Comparison of ENCODE assay signal across 11 cellular contexts in genomic region chr16:57503366-57503765, GRCh38. TPM values are rescaled to one million over a fixed set of nuclear protein-coding genes. Genes with fewer than 3 reads are reported as not detected.
DNase-seq lines count a peak whose midpoint lies in the region; TF ChIP-seq lines count a peak whose summit lies in the region.
"Had no signal": no experiment of that assay in that cellular context is flagged by ENCODE, and none has a peak within 500 bp of the region (broad histone marks: within the 10 kb centered on the region; RNA-seq: fewer than 3 reads in every experiment).

No MANE protein-coding gene starts in this region.

- CTCF ChIA-PET in HEK293 (lab: Yijun Ruan, JAX): no interaction called here

- H4K20me1 ChIP-seq in GM23248 (ENCODE audit: insufficient read depth): no peaks in the 10 kb centered on the region

- H2AFZ ChIP-seq in GM23248: no peak overlapping the region

- H3K27me3 ChIP-seq in BE2C: no peaks in the 10 kb centered on the region
- H3K27me3 ChIP-seq in GM23248 (replicated peaks; ENCODE audit: insufficient read depth): peaks cover 7% of the 10 kb centered on the region; the same call in 1 of the 2 replicates
- peaks cover 0 to 5% (median 0%) of the 10 kb centered on the region in 4 donors for H3K27me3 ChIP-seq in esophagus squamous epithelium
- H3K27me3 ChIP-seq in stomach: peaks cover 0 to 10% (median 0%) of the 10 kb centered on the region in 3 donors

- H3K4me1 ChIP-seq in BE2C: peaks cover 71% of the 10 kb centered on the region
- H3K4me1 ChIP-seq in HEK293 (ENCODE audit: control insufficient read depth, insufficient read depth, low read length): no peaks in the 10 kb centered on the region
- no peaks in the 10 kb centered on the region for H3K4me1 ChIP-seq in GM23248 (ENCODE audit: insufficient read depth)
- H3K4me1 ChIP-seq in esophagus squamous epithelium: no peaks in the 10 kb centered on the region
- no peaks in the 10 kb centered on the region for H3K4me1 ChIP-seq in stomach

- peak; percentile 50 for DNase-seq in BE2C
- DNase-seq in NCI-H2171 treated with DMSO at 0.1 percent for 48 hours (lab: John Stamatoyannopoulos, UW): peak; percentile 91
- peak; percentile 64 for DNase-seq in iPS-NIHi11 (ENCODE audit: low spot score)
- no peak for DNase-seq in GM23248
- no peak for DNase-seq in esophagus squamous epithelium (lab: John Stamatoyannopoulos, UW)
- no peak for DNase-seq in stomach
- DNase-seq in ecto neural progenitor cell (ENCODE audit: low spot score): no peak
- DNase-seq: DND-41; stimulated activated CD8-positive, alpha-beta memory T cell treated with anti-CD3 and anti-CD28 coated beads, Interleukin-4, amount 100 ng/mL, for 48 hours had no signal

- WGBS in GM23248 (ENCODE audit: low coverage in 1 of 2, low lambda C conversion rate in 2 of 2, missing lambda C conversion rate in 2 of 2), 2 experiments: 59 to 69% methylated on average over 15 of the region's 15 CpGs
- 55% methylated on average over 10 of the region's 15 CpGs; no CpG with 5 or more reads in 1 of the 2 donors for WGBS in esophagus squamous epithelium, 2 donors
- 55 to 77% (median 73%) methylated on average over 12 to 15 of the region's 15 CpGs for WGBS in stomach, 5 donors

- H3K9ac ChIP-seq in GM23248: no peak overlapping the region

- no peaks in the 10 kb centered on the region for H3K36me3 ChIP-seq in BE2C
- H3K36me3 ChIP-seq in HEK293 (ENCODE audit: control insufficient read depth in 2 of 2, insufficient read depth in 1 of 2, low read length in 2 of 2): no peaks in the 10 kb centered on the region
- no peaks in the 10 kb centered on the region for H3K36me3 ChIP-seq in GM23248 (ENCODE audit: low read depth)
- no peaks in the 10 kb centered on the region for H3K36me3 ChIP-seq in esophagus squamous epithelium
- H3K36me3 ChIP-seq in stomach: no peaks in the 10 kb centered on the region

- H3K9me3 ChIP-seq in BE2C: no peaks in the 10 kb centered on the region
- H3K9me3 ChIP-seq in HEK293 (ENCODE audit: control insufficient read depth, insufficient read depth, low read depth, low read length): no peaks in the 10 kb centered on the region
- H3K9me3 ChIP-seq in GM23248 (ENCODE audit: low read depth): no peaks in the 10 kb centered on the region
- no peaks in the 10 kb centered on the region for H3K9me3 ChIP-seq in esophagus squamous epithelium
- no peaks in the 10 kb centered on the region for H3K9me3 ChIP-seq in stomach

- TF ChIP-seq POLR2A in esophagus squamous epithelium (IDR thresholded peaks at IDR 0.05) (no peak), stomach (IDR thresholded peaks at IDR 0.05) (no peak)

- TF ChIP-seq EP300 in stomach (IDR thresholded peaks at IDR 0.05): no peak

- intact Hi-C loops in esophagus squamous epithelium (cut with DNase I): no loop called here
- intact Hi-C loops in stomach (cut with DNase I; ENCODE audit: low total_unique reads): no loop called here

- no peaks in the 10 kb centered on the region for H3F3A ChIP-seq in GM23248 (ENCODE audit: insufficient read depth)

- no peaks in the 10 kb centered on the region for H3K9me2 ChIP-seq in GM23248 (ENCODE audit: insufficient read depth)

- in situ Hi-C loops in GM23248 (cut with MboI): no loop called here

- no peak overlapping the region for H3K4me2 ChIP-seq in GM23248 (ENCODE audit: unreplicated experiment)

- no peak overlapping the region for H3K4me3 ChIP-seq in BE2C (ENCODE audit: low read depth, low read length)
- H3K4me3 ChIP-seq in HEK293 (ENCODE audit: low read depth, low read length): no peak overlapping the region
- no peak overlapping the region for H3K4me3 ChIP-seq in GM23248
- H3K4me3 ChIP-seq in esophagus squamous epithelium: no peak overlapping the region
- no peak overlapping the region for H3K4me3 ChIP-seq in stomach

- TF ChIP-seq CTCF in BE2C (IDR thresholded peaks at IDR 0.05; ENCODE audit: low read depth, low read length) (no peak), HEK293 (tag by site-specific recombination; IDR thresholded peaks at IDR 0.05) (no peak), esophagus squamous epithelium (IDR thresholded peaks at IDR 0.05) (no peak), stomach (IDR thresholded peaks at IDR 0.05) (no peak)

- H3K79me2 ChIP-seq in GM23248 (ENCODE audit: insufficient read depth): no peaks in the 10 kb centered on the region

- H3K27ac ChIP-seq in HEK293 (ENCODE audit: extremely low read depth, low read depth, low read length) (no peak overlapping the region), GM23248 (no peak overlapping the region), esophagus squamous epithelium (no peak overlapping the region), stomach (no peak overlapping the region)

- POLR2A ChIA-PET in HEK293 (lab: Yijun Ruan, JAX): no interaction called here

TF ChIP-seq in HEK293, 187 proteins besides CTCF, POLR2A, EP300 and RAD21:
- TF ChIP-seq ZIC2 (tag by site-specific recombination; IDR thresholded peaks at IDR 0.05): 0 out of 2 replicates have a peak, but pooled peaks have one; percentile 25
- no peak for TF ChIP-seq ZNF843 (tag by site-specific recombination; IDR thresholded peaks at IDR 0.05)

RNA-seq across cellular contexts. Expression of gene DOK4, which starts 17.1 kb away (rescaled TPM):
- polyA plus RNA-seq in BE2C (2012; ENCODE audit: insufficient read depth, insufficient read length, low read depth): 342 TPM
- 51.6 and 60.5 TPM in 2 replicates for total RNA-seq in GM23248 (2014; rRNA removed; shearing (Covaris generic))
- polyA plus RNA-seq in GM23248 (2016; fragmentation: Nextera tagmentation; extraction: Ambion mirVana) (44.6 and 47.1 TPM in 2 replicates), stomach (10 to 100 TPM; 21.5 to 55.9 (median 44.6) TPM)
- total RNA-seq in esophagus squamous epithelium (10 to 100 TPM; 20.7 to 42.7 (median 28.8) TPM), stomach (10 to 100 TPM; 11.2 to 51.0 (median 23.9) TPM)

RNA-seq across cellular contexts. Expression of gene CCDC102A, which starts 33.0 kb away (rescaled TPM):
- 12.8 TPM for polyA plus RNA-seq in BE2C (2012; ENCODE audit: insufficient read depth, insufficient read length, low read depth)
- total RNA-seq in GM23248 (2014; rRNA removed; shearing (Covaris generic)): 17.7 and 20.6 TPM in 2 replicates
- 3.9 and 4.6 TPM in 2 replicates for polyA plus RNA-seq in GM23248 (2016; fragmentation: Nextera tagmentation; extraction: Ambion mirVana)
- total RNA-seq in esophagus squamous epithelium: 10 to 100 TPM in 1 of 4 donors, 1 to 10 TPM in 3; 3.5 to 10.9 (median 6.9) TPM
- total RNA-seq in stomach: 10 to 100 TPM in 2 of 5 donors, 1 to 10 TPM in 2, not detected in 1; 1.7 to 14.5 (median 6.9) TPM
- polyA plus RNA-seq in stomach: 1 to 10 TPM; 2.3 to 6.5 (median 4.1) TPM

RNA-seq across cellular contexts. Expression of gene ADGRG5, which starts 39.1 kb away (rescaled TPM):
- polyA plus RNA-seq in BE2C (2012; ENCODE audit: insufficient read depth, insufficient read length, low read depth): 0.09 TPM
- not detected in 2 replicates for total RNA-seq in GM23248 (2014; rRNA removed; shearing (Covaris generic))
- polyA plus RNA-seq in GM23248 (2016; fragmentation: Nextera tagmentation; extraction: Ambion mirVana) (0.05 and 0.18 TPM in 2 replicates), stomach (under 1 TPM; 0.19 to 0.80 (median 0.76) TPM)
- total RNA-seq in esophagus squamous epithelium (1 to 10 TPM in 2 of 4 donors, under 1 TPM in 2; 0.34 to 1.3 (median 0.91) TPM), stomach (1 to 10 TPM in 1 of 5 donors, under 1 TPM in 2, not detected in 2; under 0.01 to 1.4 (median 0.18) TPM)
- total RNA-seq: SK-MEL-5 had no signal

RNA-seq across cellular contexts. Expression of gene POLR2C, which starts 40.9 kb away (rescaled TPM):
- polyA plus RNA-seq in BE2C (2012; ENCODE audit: insufficient read depth, insufficient read length, low read depth): 481 TPM
- 152 and 163 TPM in 2 replicates for total RNA-seq in GM23248 (2014; rRNA removed; shearing (Covaris generic))
- 39.6 and 40.0 TPM in 2 replicates for polyA plus RNA-seq in GM23248 (2016; fragmentation: Nextera tagmentation; extraction: Ambion mirVana)
- total RNA-seq in esophagus squamous epithelium: 10 to 100 TPM; 58.8 to 86.8 (median 71.1) TPM
- 100 to 1,000 TPM in 2 of 5 donors, 10 to 100 TPM in 3; 60.0 to 162 (median 84.4) TPM for total RNA-seq in stomach
- polyA plus RNA-seq in stomach: 10 to 100 TPM; 31.8 to 56.1 (median 48.9) TPM

RNA-seq across cellular contexts. Expression of gene COQ9, which starts 56.1 kb away (rescaled TPM):
- 183 TPM for polyA plus RNA-seq in BE2C (2012; ENCODE audit: insufficient read depth, insufficient read length, low read depth)
- total RNA-seq in GM23248 (2014; rRNA removed; shearing (Covaris generic)): 31.5 and 41.3 TPM in 2 replicates
- polyA plus RNA-seq in GM23248 (2016; fragmentation: Nextera tagmentation; extraction: Ambion mirVana) (41.4 and 41.8 TPM in 2 replicates), stomach (10 to 100 TPM; 56.4 to 79.3 (median 74.5) TPM)
- total RNA-seq in esophagus squamous epithelium (10 to 100 TPM; 43.6 to 62.0 (median 53.4) TPM), stomach (100 to 1,000 TPM in 1 of 5 donors, 10 to 100 TPM in 4; 40.6 to 108 (median 58.9) TPM)

Comparison
In these comparisons a context has a peak if more than half of its experiments do, and no peak if none do; other contexts are left out.
1. DNase-seq: peak in BE2C (single experiment), NCI-H2171 treated with DMSO at 0.1 percent for 48 hours (single experiment) and iPS-NIHi11 (single experiment); none in GM23248 (single experiment), esophagus squamous epithelium (single experiment), stomach (single experiment) and ecto neural progenitor cell (single experiment).